Comparison of ENCODE assay signal across 19 cellular contexts in the genomic region with DNA sequence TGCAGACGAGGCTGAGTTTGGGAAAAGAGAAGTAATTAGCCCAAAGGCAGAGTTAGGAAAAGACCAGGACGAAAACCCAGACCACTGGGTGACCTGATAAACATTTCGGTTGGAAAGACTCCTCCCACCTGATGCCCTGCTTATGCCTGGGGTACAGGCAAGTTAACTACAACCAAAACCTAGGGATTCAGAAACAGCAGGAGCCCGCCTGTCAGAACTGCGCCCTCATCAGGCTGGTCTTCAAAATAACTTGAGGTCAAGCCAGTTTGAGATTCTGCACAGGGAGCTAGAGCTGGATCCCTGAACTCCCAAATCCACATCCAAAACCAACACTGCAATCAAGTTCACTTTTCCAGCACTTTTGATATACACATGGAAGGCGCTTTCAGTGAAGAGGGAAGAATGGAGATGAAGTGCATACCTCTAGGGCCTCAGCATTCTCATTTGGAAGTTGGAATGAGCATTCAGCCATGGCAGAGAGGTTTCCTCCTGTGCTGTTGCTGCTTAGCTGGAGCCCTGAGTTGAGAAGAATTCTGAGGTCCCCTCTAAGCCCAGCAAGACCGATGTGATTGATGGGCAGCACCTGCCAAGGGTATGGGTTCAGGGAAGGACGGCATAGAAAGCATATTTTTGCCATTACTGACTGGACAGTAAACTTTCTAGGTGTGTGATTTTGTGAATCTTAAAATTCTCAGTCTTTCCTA. TPM values are rescaled to one million over a fixed set of nuclear protein-coding genes. Genes with fewer than 3 reads are reported as not detected.
DNase-seq lines count a peak whose midpoint lies in the region; ATAC-seq and TF ChIP-seq lines count a peak whose summit lies in the region.
"Had no signal": no experiment of that assay in that cellular context is flagged by ENCODE, and none has a peak within 500 bp of the region (broad histone marks: within the 10 kb centered on the region; RNA-seq: fewer than 3 reads in every experiment).

No MANE protein-coding gene starts in this region.

- TF ChIP-seq CTCF in AG09309 (IDR thresholded peaks at IDR 0.05; ENCODE audit: control insufficient read depth, insufficient read depth, low read depth, low read length, missing control alignments) (peak; percentile 3), H9 (conservative IDR thresholded peaks at IDR 0.05) (peak; percentile 64), WI38 (IDR thresholded peaks at IDR 0.05; ENCODE audit: low read depth, low read length) (0 out of 2 replicates have a peak, but pooled peaks have one; percentile 10), foreskin keratinocyte (conservative IDR thresholded peaks at IDR 0.05) (peak; percentile 32), gastrocnemius medialis (IDR thresholded peaks at IDR 0.05 in 4 of 5, conservative IDR thresholded peaks at IDR 0.05 in 1 of 5) (no peak)

- ATAC-seq in foreskin keratinocyte, result no peak
- no peak for ATAC-seq in gastrocnemius medialis
- no peak for ATAC-seq in GM21723 (IDR thresholded peaks at IDR 0.05; ENCODE audit: unreplicated experiment)
- no peak for ATAC-seq in GM19463 (IDR thresholded peaks at IDR 0.05; ENCODE audit: unreplicated experiment)
- ATAC-seq: pancreas had no signal

- no CpG with 5 or more reads among the region's 8 CpGs for WGBS in H9 (ENCODE audit: extremely low coverage, insufficient read length, low lambda C conversion rate)

- in situ Hi-C loops in gastrocnemius medialis (cut with MboI; ENCODE audit: low sequenced_read_pairs in 4 of 4), result no loop called here

- no peak overlapping the region for H3K27ac Mint-ChIP-seq in H9
- H3K27ac Mint-ChIP-seq: activated naive CD4-positive, alpha-beta T cell treated with anti-CD3 and anti-CD28 coated beads, Interleukin-2, amount 10 ng/mL, durations not matched to agents 7 days and 5 days; brain had no signal

- H3K9me3 ChIP-seq in H9 (ENCODE audit: control insufficient read depth, low read depth, low read length) (no peaks in the 10 kb centered on the region), gastrocnemius medialis (no peaks in the 10 kb centered on the region)
- H3K9me3 ChIP-seq: pancreas, SJCRH30, testis had no signal

- no peak overlapping the region for H3K4ac ChIP-seq in H9 (ENCODE audit: low read depth, low read length)

- no peaks in the 10 kb centered on the region; a peak in 1 of 4 replicates for H3K4me1 Mint-ChIP-seq in H9
- H3K4me1 Mint-ChIP-seq: activated naive CD4-positive, alpha-beta T cell treated with anti-CD3 and anti-CD28 coated beads, Interleukin-2, amount 10 ng/mL, durations not matched to agents 7 days and 5 days; brain had no signal

- no peak overlapping the region for H3T11ph ChIP-seq in H9 (ENCODE audit: low read length)

- no peak overlapping the region for H3K18ac ChIP-seq in H9 (ENCODE audit: insufficient read length, low read depth, low read length)

- H2BK15ac ChIP-seq in H9 (ENCODE audit: low read depth, low read length), result no peak overlapping the region

- no peak overlapping the region for H3K9ac ChIP-seq in H9 (ENCODE audit: extremely low read depth, insufficient read length, low read length)

- no peaks in the 10 kb centered on the region for H3K9me3 Mint-ChIP-seq in H9
- H3K9me3 Mint-ChIP-seq: activated naive CD4-positive, alpha-beta T cell treated with anti-CD3 and anti-CD28 coated beads, Interleukin-2, amount 10 ng/mL, durations not matched to agents 7 days and 5 days; brain had no signal

- no peak overlapping the region for H3K56ac ChIP-seq in H9 (ENCODE audit: insufficient read length, low read depth, low read length)

- peaks cover 32 to 74% (median 62%) of the 10 kb centered on the region in 3 experiments; a peak in 6 of 7 replicates for H3K36me3 Mint-ChIP-seq in H9 (ENCODE audit: insufficient read depth in 1 of 3, low read depth in 3 of 3)

- no peak overlapping the region for H2BK5ac ChIP-seq in H9 (ENCODE audit: insufficient read length, low read length)

- no peak overlapping the region for H2BK20ac ChIP-seq in H9 (ENCODE audit: low read depth, low read length, poor library complexity, severe bottlenecking)

- H2BK12ac ChIP-seq in H9 (ENCODE audit: insufficient read length, low read depth, low read length), result no peak overlapping the region

- no peak overlapping the region for H4K5ac ChIP-seq in H9 (ENCODE audit: insufficient read length, low read depth, low read length)

- H3K23ac ChIP-seq in H9 (ENCODE audit: insufficient read length, low read depth, low read length), result no peak overlapping the region

- TF ChIP-seq POLR2A in gastrocnemius medialis (IDR thresholded peaks at IDR 0.05), result no peak

- no peak overlapping the region for H3K14ac ChIP-seq in H9 (ENCODE audit: insufficient read depth, low read length)

- no peaks in the 10 kb centered on the region for H4K20me1 ChIP-seq in H9 (ENCODE audit: control insufficient read depth, insufficient read depth, insufficient read length)

- no peak overlapping the region for H4K8ac ChIP-seq in H9 (replicated peaks; ENCODE audit: insufficient read length, low read depth, low read length)

- H3K27me3 ChIP-seq in H9 (ENCODE audit: insufficient read depth, low read length), result no peaks in the 10 kb centered on the region
- H3K27me3 ChIP-seq in foreskin keratinocyte, result no peaks in the 10 kb centered on the region
- no peaks in the 10 kb centered on the region for H3K27me3 ChIP-seq in gastrocnemius medialis
- H3K27me3 ChIP-seq: pancreas, SJCRH30, testis had no signal

- H3K23me2 ChIP-seq in H9 (ENCODE audit: insufficient read length, low read depth, low read length, poor library complexity, severe bottlenecking), result no peaks in the 10 kb centered on the region

- H3K27ac ChIP-seq in H9 (ENCODE audit: insufficient read length, low read depth, low read length), result no peak overlapping the region
- no peak overlapping the region for H3K27ac ChIP-seq in foreskin keratinocyte
- H3K27ac ChIP-seq in gastrocnemius medialis, result no peak overlapping the region
- H3K27ac ChIP-seq: pancreas, SJCRH30, testis had no signal

- H2AK5ac ChIP-seq in H9 (ENCODE audit: insufficient read length, low read length), result no peak overlapping the region

- no peak overlapping the region for H2BK120ac ChIP-seq in H9 (ENCODE audit: low read depth, low read length, poor library complexity, severe bottlenecking)

- no peak overlapping the region for H2AFZ ChIP-seq in H9 (ENCODE audit: low read length)

- H3K4me1 ChIP-seq in H9 (ENCODE audit: insufficient read depth, low read length), result no peaks in the 10 kb centered on the region
- H3K4me1 ChIP-seq in foreskin keratinocyte, result no peaks in the 10 kb centered on the region
- H3K4me1 ChIP-seq in gastrocnemius medialis, result no peaks in the 10 kb centered on the region
- H3K4me1 ChIP-seq: pancreas, SJCRH30, testis had no signal

- H3K4me3 Mint-ChIP-seq in H9, result no peak overlapping the region
- H3K4me3 Mint-ChIP-seq: activated naive CD4-positive, alpha-beta T cell treated with anti-CD3 and anti-CD28 coated beads, Interleukin-2, amount 10 ng/mL, durations not matched to agents 7 days and 5 days; brain had no signal

- intact Hi-C loops in gastrocnemius medialis (cut with DNase I; ENCODE audit: low total_unique reads), result no loop called here

- H3K4me3 ChIP-seq in AG09309 (ENCODE audit: control insufficient read depth, low read depth, low read length) (no peak overlapping the region), WI38 (ENCODE audit: low read depth, low read length) (no peak overlapping the region), gastrocnemius medialis (no peak overlapping the region)
- H3K4me3 ChIP-seq: pancreas, SJCRH30, testis had no signal

- no peak overlapping the region for H3K4me2 ChIP-seq in H9 (ENCODE audit: insufficient read depth, insufficient read length, low read length)

- no peaks in the 10 kb centered on the region for H3K27me3 Mint-ChIP-seq in H9 (ENCODE audit: low read depth)
- H3K27me3 Mint-ChIP-seq: activated naive CD4-positive, alpha-beta T cell treated with anti-CD3 and anti-CD28 coated beads, Interleukin-2, amount 10 ng/mL, durations not matched to agents 7 days and 5 days; brain had no signal

- peaks cover 0 to 75% of the 10 kb centered on the region in 2 donors for H3K36me3 ChIP-seq in gastrocnemius medialis

- no peaks in the 10 kb centered on the region for H3K79me2 ChIP-seq in H9 (ENCODE audit: insufficient read depth, low read length)

- H3K79me1 ChIP-seq in H9 (ENCODE audit: insufficient read depth, low read depth, low read length, poor library complexity, severe bottlenecking), result no peaks in the 10 kb centered on the region

- H4K91ac ChIP-seq in H9 (ENCODE audit: insufficient read length, low read depth, low read length), result no peak overlapping the region

- DNase-seq in AG09309 (ENCODE audit: low read depth), result no peak
- DNase-seq in H9, result peak; percentile 58
- no peak for DNase-seq in foreskin keratinocyte
- no peak for DNase-seq in gastrocnemius medialis
- no peak for DNase-seq in activated gamma-delta T cell treated with Interleukin-2 at 50 U/mL for 16 hours
- DNase-seq: activated naive CD4-positive, alpha-beta T cell treated with anti-CD3 and anti-CD28 coated beads, Interleukin-2, amount 10 ng/mL, durations not matched to agents 7 days and 5 days; activated T-cell treated with anti-CD3 and anti-CD28 coated beads for 4 hours; DMS153; MM.1S; NCI-H2029 treated with DMSO at 0.1 percent for 48 hours; pancreas; SJCRH30; small intestine; testis had no signal

RNA-seq across cellular contexts. Expression of a gene that starts 11.6 kb away (rescaled TPM):
- 19.4 and 22.0 TPM in 2 replicates for total RNA-seq in H9 (2021)
- total RNA-seq in foreskin keratinocyte, result 17.8 and 20.1 TPM in 2 replicates
- polyA plus RNA-seq in foreskin keratinocyte, result 13.3 and 15.6 TPM in 2 replicates
- 10 to 100 TPM; 10.7 to 19.5 (median 12.0) TPM for total RNA-seq in gastrocnemius medialis

RNA-seq across cellular contexts. Expression of a gene that starts 49.4 kb away (rescaled TPM):
- 0.31 and 0.44 TPM in 2 replicates for total RNA-seq in H9 (2021)
- total RNA-seq in foreskin keratinocyte, result 3.1 and 3.9 TPM in 2 replicates
- 4.1 and 4.4 TPM in 2 replicates for polyA plus RNA-seq in foreskin keratinocyte
- under 1 TPM in 1 of 4 donors, not detected in 3; 0.95 TPM for total RNA-seq in gastrocnemius medialis
- total RNA-seq: NCI-H460, SJCRH30, testis had no signal

Comparison
In these comparisons a context has a peak if more than half of its experiments do, and no peak if none do; other contexts are left out.
1. CTCF ChIP-seq: peak in AG09309 (single experiment), H9 (single experiment), WI38 (single experiment) and foreskin keratinocyte (single experiment); none in gastrocnemius medialis (0 of 5).